ENCODE assay signal across 18 cellular contexts in genomic region chr1:202011994-202012393, GRCh38. TPM values are rescaled to one million over a fixed set of nuclear protein-coding genes. Genes with fewer than 3 reads are reported as not detected.
DNase-seq lines count a peak whose midpoint lies in the region; ATAC-seq and TF ChIP-seq lines count a peak whose summit lies in the region.
"Had no signal": no experiment of that assay in that cellular context is flagged by ENCODE, and none has a peak within 500 bp of the region (broad histone marks: within the 10 kb centered on the region; RNA-seq: fewer than 3 reads in every experiment).

No MANE protein-coding gene starts in this region.

- CTCF ChIA-PET in activated CD4-positive, alpha-beta T cell treated with anti-CD3 and anti-CD28 coated beads for 36 hours (lab: Charles Lee) = interaction anchor here (0.9 to 3.5 kb wide), 3 partner anchors 12 to 56 kb away, joined by 3 to 24 read pairs (median 3); no protein-coding TSS in a partner anchor

- ATAC-seq in mucosa of descending colon (no peak), upper lobe of left lung (ENCODE audit: low FRiP score in 2 of 2) (no peak)
- ATAC-seq in activated CD4-positive, alpha-beta T cell treated with anti-CD3 and anti-CD28 coated beads for 36 hours = no peak

- no peaks in the 10 kb centered on the region for H3K36me3 Mint-ChIP-seq in activated CD4-positive, alpha-beta T cell treated with anti-CD3 and anti-CD28 coated beads for 36 hours (ENCODE audit: low read depth)
- H3K36me3 Mint-ChIP-seq: activated CD4-positive, alpha-beta memory T cell treated with anti-CD3 and anti-CD28 coated beads for 36 hours had no signal

- POLR2A ChIA-PET in activated CD4-positive, alpha-beta T cell treated with anti-CD3 and anti-CD28 coated beads for 36 hours (lab: Charles Lee) = no interaction called here

- H3K27ac ChIP-seq in upper lobe of left lung = peak overlapping the region; percentile 79 to 89 (median 86)
- H3K27ac ChIP-seq: SK-N-MC had no signal

- no peak for TF ChIP-seq CTCF in epithelial cell of esophagus (IDR thresholded peaks at IDR 0.05; ENCODE audit: insufficient read depth, low read depth, low read length, missing control alignments)
- no peak for TF ChIP-seq CTCF in mucosa of descending colon (IDR thresholded peaks at IDR 0.05)
- TF ChIP-seq CTCF in upper lobe of left lung (IDR thresholded peaks at IDR 0.05) = no peak

- no peak for DNase-seq in NT2/D1 (ENCODE audit: low read depth, low spot score)
- DNase-seq in epithelial cell of esophagus (ENCODE audit: low read depth) = no peak
- DNase-seq in mucosa of descending colon = peak in 2 of 3 donors; percentile 53 to 63
- no peak for DNase-seq in upper lobe of left lung
- no peak for DNase-seq in activated CD4-positive, alpha-beta T cell treated with anti-CD3 and anti-CD28 coated beads for 36 hours
- no peak for DNase-seq in activated CD8-positive, alpha-beta memory T cell treated with anti-CD3 and anti-CD28 coated beads, Interleukin-2, amount 50 U/mL, for 4 hours
- no peak for DNase-seq in activated CD8-positive, alpha-beta memory T cell treated with anti-CD3 and anti-CD28 coated beads for 24 hours
- DNase-seq: activated CD4-positive, alpha-beta memory T cell treated with anti-CD3 and anti-CD28 coated beads for 36 hours; CD4-positive, CD25-positive, alpha-beta regulatory T cell; EL; immature natural killer cell; Kasumi-1; NCI-H1417 treated with DMSO at 0.1 percent for 48 hours; NCI-H345; stimulated activated CD4-positive, alpha-beta T cell treated with anti-CD3 and anti-CD28 coated beads, Interleukin-15, amount 100 ng/mL, for 24 hours had no signal

- no peak overlapping the region for H3K4me3 Mint-ChIP-seq in activated CD4-positive, alpha-beta T cell treated with anti-CD3 and anti-CD28 coated beads for 36 hours
- H3K4me3 Mint-ChIP-seq: activated CD4-positive, alpha-beta memory T cell treated with anti-CD3 and anti-CD28 coated beads for 36 hours; activated T-helper 1 cell treated with anti-CD3 and anti-CD28 coated beads, Interleukin-12 subunit alpha, Interleukin-12 subunit beta, Interleukin-2, Interleukin-4 antibody, amounts not matched to agents 30 ng/mL and 10 ng/mL and 1 ng/mL, durations not matched to agents 14 hours and 24 hours and 36 hours; CD4-positive, CD25-positive, alpha-beta regulatory T cell; immature natural killer cell had no signal

- H3K27me3 ChIP-seq in NT2/D1 (ENCODE audit: insufficient read depth, insufficient read length) (no peaks in the 10 kb centered on the region), upper lobe of left lung (no peaks in the 10 kb centered on the region)

- H3K27me3 Mint-ChIP-seq in activated CD4-positive, alpha-beta T cell treated with anti-CD3 and anti-CD28 coated beads for 36 hours = no peaks in the 10 kb centered on the region
- H3K27me3 Mint-ChIP-seq: CD4-positive, CD25-positive, alpha-beta regulatory T cell had no signal

- H3K9me3 Mint-ChIP-seq in activated CD4-positive, alpha-beta T cell treated with anti-CD3 and anti-CD28 coated beads for 36 hours (ENCODE audit: low read depth) = no peaks in the 10 kb centered on the region
- H3K9me3 Mint-ChIP-seq: activated CD4-positive, alpha-beta memory T cell treated with anti-CD3 and anti-CD28 coated beads for 36 hours; activated T-helper 1 cell treated with anti-CD3 and anti-CD28 coated beads, Interleukin-12 subunit alpha, Interleukin-12 subunit beta, Interleukin-2, Interleukin-4 antibody, amounts not matched to agents 30 ng/mL and 10 ng/mL and 1 ng/mL, durations not matched to agents 14 hours and 24 hours and 36 hours; CD4-positive, CD25-positive, alpha-beta regulatory T cell; immature natural killer cell had no signal

- H3K4me1 ChIP-seq in NT2/D1 (ENCODE audit: insufficient read depth, insufficient read length) (peaks cover 31% of the 10 kb centered on the region), mucosa of descending colon (ENCODE audit: low read depth) (no peaks in the 10 kb centered on the region), upper lobe of left lung (peaks cover 0 to 45% (median 15%) of the 10 kb centered on the region in 4 donors)

- H3K4me3 ChIP-seq in NT2/D1 (ENCODE audit: insufficient read length, low read depth) (no peak overlapping the region), epithelial cell of esophagus (ENCODE audit: low read length) (peak overlapping the region; percentile 63), mucosa of descending colon (peak overlapping the region; percentile 81), upper lobe of left lung (peak overlapping the region in 3 of 4 donors; percentile 47 to 54 (median 50))
- H3K4me3 ChIP-seq: SK-N-MC had no signal

- no peak for TF ChIP-seq EP300 in upper lobe of left lung (IDR thresholded peaks at IDR 0.05)

- H3K9ac ChIP-seq in NT2/D1 (ENCODE audit: insufficient read length, low read depth) = peak overlapping the region; percentile 18

- H3K27ac Mint-ChIP-seq in activated CD4-positive, alpha-beta T cell treated with anti-CD3 and anti-CD28 coated beads for 36 hours = no peak overlapping the region
- H3K27ac Mint-ChIP-seq: activated CD4-positive, alpha-beta memory T cell treated with anti-CD3 and anti-CD28 coated beads for 36 hours; activated T-helper 1 cell treated with anti-CD3 and anti-CD28 coated beads, Interleukin-12 subunit alpha, Interleukin-12 subunit beta, Interleukin-2, Interleukin-4 antibody, amounts not matched to agents 30 ng/mL and 10 ng/mL and 1 ng/mL, durations not matched to agents 14 hours and 24 hours and 36 hours; CD4-positive, CD25-positive, alpha-beta regulatory T cell; immature natural killer cell had no signal

- intact Hi-C loops in mucosa of descending colon (cut with DNase I, micrococcal nuclease) = no loop called here
- intact Hi-C loops in activated CD4-positive, alpha-beta T cell treated with anti-CD3 and anti-CD28 coated beads for 36 hours (cut with DNase I, micrococcal nuclease) = no loop called here

- H3K36me3 ChIP-seq in NT2/D1 (ENCODE audit: insufficient read depth, insufficient read length, low read length) (peaks cover 51% of the 10 kb centered on the region), mucosa of descending colon (ENCODE audit: low read depth) (no peaks in the 10 kb centered on the region), upper lobe of left lung (peaks cover 6 to 39% (median 15%) of the 10 kb centered on the region in 4 donors)

- H3K9me3 ChIP-seq in NT2/D1 (ENCODE audit: insufficient read depth, low read length) = no peaks in the 10 kb centered on the region
- H3K9me3 ChIP-seq in mucosa of descending colon = no peaks in the 10 kb centered on the region
- H3K9me3 ChIP-seq in upper lobe of left lung = no peaks in the 10 kb centered on the region

- no peaks in the 10 kb centered on the region for H3K4me1 Mint-ChIP-seq in activated CD4-positive, alpha-beta T cell treated with anti-CD3 and anti-CD28 coated beads for 36 hours

- TF ChIP-seq POLR2A in upper lobe of left lung (IDR thresholded peaks at IDR 0.05) = no peak

- WGBS in upper lobe of left lung, 2 donors = 68 to 77% methylated on average over 9 to 11 of the region's 11 CpGs

RNA-seq across cellular contexts. Expression of gene ELF3, which starts 1.6 kb away (rescaled TPM):
- total RNA-seq in mucosa of descending colon (1,000 to 10,000 TPM in 2 of 3 donors, 100 to 1,000 TPM in 1; 623 to 1,741 (median 1,105) TPM), upper lobe of left lung (100 to 1,000 TPM in 4 of 6 donors, 10 to 100 TPM in 2; 82.8 to 261 (median 137) TPM)
- total RNA-seq in activated CD4-positive, alpha-beta T cell treated with anti-CD3 and anti-CD28 coated beads for 36 hours = under 1 TPM; 0.30 to 0.49 TPM
- total RNA-seq: myocyte had no signal

RNA-seq across cellular contexts. Expression of gene RNPEP, which starts 29.5 kb away (rescaled TPM):
- total RNA-seq in mucosa of descending colon (100 to 1,000 TPM in 2 of 3 donors, 10 to 100 TPM in 1; 71.5 to 151 (median 132) TPM), upper lobe of left lung (100 to 1,000 TPM in 2 of 6 donors, 10 to 100 TPM in 4; 67.7 to 116 (median 76.5) TPM)
- total RNA-seq in activated CD4-positive, alpha-beta T cell treated with anti-CD3 and anti-CD28 coated beads for 36 hours = 10 to 100 TPM; 44.9 to 49.2 TPM

RNA-seq across cellular contexts. Expression of gene TIMM17A, which starts 56.7 kb away (rescaled TPM):
- 10 to 100 TPM; 41.1 to 59.5 (median 49.9) TPM for total RNA-seq in mucosa of descending colon
- 10 to 100 TPM; 11.7 to 38.9 (median 23.2) TPM for total RNA-seq in upper lobe of left lung
- 10 to 100 TPM; 51.9 to 70.6 TPM for total RNA-seq in activated CD4-positive, alpha-beta T cell treated with anti-CD3 and anti-CD28 coated beads for 36 hours

Comparison
In these comparisons a context has a peak if more than half of its experiments do, and no peak if none do; other contexts are left out.
1. DNase-seq: peak in mucosa of descending colon (2 of 3); none in NT2/D1 (single experiment), epithelial cell of esophagus (single experiment), upper lobe of left lung (0 of 2), activated CD4-positive, alpha-beta T cell treated with anti-CD3 and anti-CD28 coated beads for 36 hours (single experiment), activated CD8-positive, alpha-beta memory T cell treated with anti-CD3 and anti-CD28 coated beads, Interleukin-2, amount 50 U/mL, for 4 hours (single experiment) and activated CD8-positive, alpha-beta memory T cell treated with anti-CD3 and anti-CD28 coated beads for 24 hours (single experiment).
2. RNA of gene ELF3, which starts 1.6 kb away (total RNA-seq): 623 to 1,741 TPM in mucosa of descending colon and 82.8 to 261 TPM in upper lobe of left lung; 0.30 to 0.49 TPM in activated CD4-positive, alpha-beta T cell treated with anti-CD3 and anti-CD28 coated beads for 36 hours; every median in the first group is over 10 times any median in the second.